ENCODE assay signal across 1 cellular context in genomic region chr9:34651876-34652602, GRCh38.
TF ChIP-seq lines count a peak whose summit lies in the region.

TSS of gene IL11RA (plus strand) at chr9:34652185. CDS start at chr9:34655218, 3,033 bp downstream.

TF ChIP-seq in HepG2, 621 proteins besides CTCF, POLR2A, EP300 and RAD21 (continued from another document and continues in another):
- TF ChIP-seq AFF4 (CRISPR knock-in tag; IDR thresholded peaks at IDR 0.05), result no peak
- TF ChIP-seq ARID3A (IDR thresholded peaks at IDR 0.05; ENCODE audit: low read depth, low read length), result 0 out of 2 replicates have a peak, but pooled peaks have one; percentile 29
- TF ChIP-seq ZNF17 (CRISPR knock-in tag; IDR thresholded peaks at IDR 0.05), result no peak
- peak; percentile 67; the same call in 1 of the 2 replicates for TF ChIP-seq MYC (CRISPR knock-in tag; IDR thresholded peaks at IDR 0.05; ENCODE audit: borderline replicate concordance)
- TF ChIP-seq DMTF1 (CRISPR knock-in tag; IDR thresholded peaks at IDR 0.05), result no peak
- 0 out of 2 replicates have a peak, but pooled peaks have one; percentile 31 for TF ChIP-seq ZBTB34 (CRISPR knock-in tag; IDR thresholded peaks at IDR 0.05)
- TF ChIP-seq MXD1 (CRISPR knock-in tag; IDR thresholded peaks at IDR 0.05), result peak; percentile 61
- TF ChIP-seq ATF4 (CRISPR knock-in tag; IDR thresholded peaks at IDR 0.05), result no peak
- TF ChIP-seq PBX2 (CRISPR knock-in tag; IDR thresholded peaks at IDR 0.05), result peak; percentile 90
- peak; percentile 60 for TF ChIP-seq GATAD2A (CRISPR knock-in tag; IDR thresholded peaks at IDR 0.05)
- TF ChIP-seq ZNF260 (CRISPR knock-in tag; IDR thresholded peaks at IDR 0.05; ENCODE audit: borderline replicate concordance, low read depth), result no peak
- peak; percentile 61; the same call in 1 of the 2 replicates for TF ChIP-seq ELF3 (CRISPR knock-in tag; IDR thresholded peaks at IDR 0.05)
- TF ChIP-seq ZC3H13 (CRISPR knock-in tag; IDR thresholded peaks at IDR 0.05), result peak; percentile 80; the same call in 1 of the 2 replicates
- TF ChIP-seq ZFP36 (IDR thresholded peaks at IDR 0.05; ENCODE audit: borderline replicate concordance, low read depth, low read length, partially characterized antibody), result no peak
- peak; percentile 39 to 60; a peak in 2 of 4 replicates for TF ChIP-seq HMGXB4 (CRISPR knock-in tag; IDR thresholded peaks at IDR 0.05; ENCODE audit: borderline replicate concordance in 1 of 2, low read depth in 1 of 2)
- TF ChIP-seq THAP11 (CRISPR knock-in tag; IDR thresholded peaks at IDR 0.05), result peak; percentile 70
- TF ChIP-seq ATF3 (CRISPR knock-in tag; IDR thresholded peaks at IDR 0.05), result no peak
- no peak for TF ChIP-seq ZNF383 (CRISPR knock-in tag; IDR thresholded peaks at IDR 0.05; ENCODE audit: borderline replicate concordance)
- TF ChIP-seq SIX4 (CRISPR knock-in tag; IDR thresholded peaks at IDR 0.05), result 0 out of 2 replicates have a peak, but pooled peaks have one; percentile 23
- TF ChIP-seq ZBTB43 (CRISPR knock-in tag; conservative IDR thresholded peaks at IDR 0.05), result peak; percentile 72
- TF ChIP-seq MYPOP (CRISPR knock-in tag; IDR thresholded peaks at IDR 0.05), result peak; percentile 69; the same call in 1 of the 2 replicates
- TF ChIP-seq AHR (CRISPR knock-in tag; IDR thresholded peaks at IDR 0.05), result no peak
- TF ChIP-seq HDAC1 (CRISPR knock-in tag; IDR thresholded peaks at IDR 0.05), result peak; percentile 71
- TF ChIP-seq ZNF580 (CRISPR knock-in tag; IDR thresholded peaks at IDR 0.05; ENCODE audit: borderline replicate concordance, low read depth), result peak; percentile 48; the same call in 1 of the 2 replicates
- TF ChIP-seq HOXA3 (CRISPR knock-in tag; IDR thresholded peaks at IDR 0.05), result peak; percentile 80
- no peak for TF ChIP-seq RCOR2 (CRISPR knock-in tag; IDR thresholded peaks at IDR 0.05)
- TF ChIP-seq THRA (CRISPR knock-in tag; IDR thresholded peaks at IDR 0.05; ENCODE audit: borderline replicate concordance), result peak; percentile 47; the same call in 1 of the 2 replicates
- 0 out of 2 replicates have a peak, but pooled peaks have one; percentile 76 for TF ChIP-seq BATF2 (CRISPR knock-in tag; IDR thresholded peaks at IDR 0.05)
- TF ChIP-seq KMT2A (CRISPR knock-in tag; IDR thresholded peaks at IDR 0.05), result no peak
- peak; percentile 64 for TF ChIP-seq ZMYM4 (CRISPR knock-in tag; IDR thresholded peaks at IDR 0.05)
- peak; percentile 29; the same call in 1 of the 2 replicates for TF ChIP-seq E2F1 (CRISPR knock-in tag; IDR thresholded peaks at IDR 0.05)
- TF ChIP-seq ZNF792 (CRISPR knock-in tag; IDR thresholded peaks at IDR 0.05), result peak; percentile 24
- TF ChIP-seq ELF1 (CRISPR knock-in tag; IDR thresholded peaks at IDR 0.05), result peak; percentile 76
- TF ChIP-seq ZKSCAN8 (CRISPR knock-in tag; IDR thresholded peaks at IDR 0.05; ENCODE audit: borderline replicate concordance), result no peak
- TF ChIP-seq ZNF772 (CRISPR knock-in tag; IDR thresholded peaks at IDR 0.05), result peak; percentile 48; the same call in 1 of the 2 replicates
- peak; percentile 83 for TF ChIP-seq KAT8 (CRISPR knock-in tag; IDR thresholded peaks at IDR 0.05)
